Comparison of ENCODE assay signal across 32 cellular contexts in the genomic region with DNA sequence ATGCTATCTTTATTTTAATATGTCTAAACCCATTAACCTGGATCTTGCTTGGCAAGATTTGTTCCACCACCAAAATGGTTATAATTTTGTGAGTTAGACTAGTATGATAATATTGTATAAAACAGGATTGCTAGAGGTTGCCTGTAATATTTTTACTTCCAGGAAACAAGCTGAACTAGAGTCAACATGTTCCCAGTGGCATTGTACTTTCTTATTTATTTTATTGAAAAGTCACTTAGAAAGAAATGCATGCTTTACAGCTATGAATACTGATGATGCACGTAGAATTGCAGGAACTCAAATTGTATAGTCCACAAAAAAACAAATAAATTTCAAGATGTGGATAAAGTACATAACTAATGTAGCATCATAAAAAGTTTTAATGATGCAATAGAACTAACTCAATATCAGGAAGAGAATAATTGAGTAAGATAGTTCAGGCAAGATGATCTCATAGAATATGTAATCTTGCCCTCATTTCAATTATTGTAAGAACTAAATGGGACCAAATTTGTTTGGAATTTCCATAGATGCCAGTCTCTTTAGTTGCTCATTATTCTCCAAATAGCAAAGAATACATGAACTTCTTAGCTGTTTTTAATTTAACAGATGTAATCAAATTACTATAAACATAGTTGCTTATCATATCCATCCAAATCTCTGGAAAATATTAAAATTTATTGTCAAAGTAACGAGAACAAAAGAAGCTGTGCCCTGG.
"Had no signal": no experiment of that assay in that cellular context is flagged by ENCODE, and none has a peak within 500 bp of the region (broad histone marks: within the 10 kb centered on the region; RNA-seq: fewer than 3 reads in every experiment).

No MANE protein-coding gene starts in this region.

- H3K9ac ChIP-seq: neural progenitor cell, parathyroid adenoma had no signal

- DNase-seq: hypothalamus; immature natural killer cell; kidney; left colon; left lung; lower lobe of right lung; mammary epithelial cell; mesenchymal stem cell; naive B cell; natural killer cell; nephron progenitor cell; occipital lobe; stimulated activated CD4-positive, alpha-beta T cell treated with anti-CD3 and anti-CD28 coated beads, Interleukin-12 subunit alpha, Interleukin-12 subunit beta, amount 100 ng/mL, for 4 hours; stimulated activated CD4-positive, alpha-beta T cell treated with anti-CD3 and anti-CD28 coated beads, Interleukin-15, amount 100 ng/mL, for 24 hours; stimulated activated CD4-positive, alpha-beta T cell treated with anti-CD3 and anti-CD28 coated beads, Interleukin-2, amount 100 ng/mL, for 24 hours; stimulated activated CD4-positive, alpha-beta T cell treated with anti-CD3 and anti-CD28 coated beads, Interleukin-4, amount 100 ng/mL, for 1 hour; stimulated activated naive B cell treated with anti-CD40 and anti-IgM and Interleukin-4, amounts not matched to agents 10 μg/mL and 1 μg/mL and 100 μg/mL, for 72 hours; stimulated activated naive CD8-positive, alpha-beta T cell treated with anti-CD3 and anti-CD28 coated beads, Interleukin-15, Interleukin-2, amounts not matched to agents 100 U/mL and 50 U/mL, for 24 hours; stomach; tibial artery; trophoblast cell; upper lobe of right lung had no signal

- H3K4me1 ChIP-seq: left lung, lower lobe of right lung, parathyroid adenoma, right atrium auricular region, upper lobe of right lung had no signal

- H3K79me2 ChIP-seq: parathyroid adenoma had no signal

- FAIRE-seq: islet of Langerhans, kidney, urothelium cell line had no signal

- H3K4me3 ChIP-seq: left lung, lower lobe of right lung, neural progenitor cell, right atrium auricular region, skin epidermis, stomach, thoracic aorta, tibial artery, upper lobe of right lung had no signal

- H3K4me1 Mint-ChIP-seq: immature natural killer cell; naive B cell; natural killer cell; nephron progenitor cell; neural progenitor cell; stimulated activated naive B cell treated with anti-CD40 and anti-IgM and Interleukin-4, amounts not matched to agents 10 μg/mL and 1 μg/mL and 100 μg/mL, for 72 hours had no signal

- H3K27ac Mint-ChIP-seq: immature natural killer cell; naive B cell; natural killer cell; nephron progenitor cell; neural progenitor cell; progenitor cell of endocrine pancreas; stimulated activated naive B cell treated with anti-CD40 and anti-IgM and Interleukin-4, amounts not matched to agents 10 μg/mL and 1 μg/mL and 100 μg/mL, for 72 hours had no signal

- ATAC-seq: left colon; left lung; lower lobe of right lung; natural killer cell; sciatic nerve; stimulated activated naive B cell treated with anti-CD40 and anti-IgM and Interleukin-4, amounts not matched to agents 10 μg/mL and 1 μg/mL and 100 μg/mL, for 72 hours; stimulated activated naive CD8-positive, alpha-beta T cell treated with anti-CD3 and anti-CD28 coated beads, Interleukin-15, Interleukin-2, amounts not matched to agents 100 U/mL and 50 U/mL, for 24 hours; upper lobe of right lung had no signal

- H3K27me3 Mint-ChIP-seq: naive B cell; progenitor cell of endocrine pancreas; stimulated activated naive B cell treated with anti-CD40 and anti-IgM and Interleukin-4, amounts not matched to agents 10 μg/mL and 1 μg/mL and 100 μg/mL, for 72 hours had no signal

- H3K9me3 Mint-ChIP-seq: nephron progenitor cell; neural progenitor cell; stimulated activated naive B cell treated with anti-CD40 and anti-IgM and Interleukin-4, amounts not matched to agents 10 μg/mL and 1 μg/mL and 100 μg/mL, for 72 hours had no signal

- H3K4me3 Mint-ChIP-seq: immature natural killer cell; naive B cell; natural killer cell; nephron progenitor cell; neural progenitor cell; stimulated activated naive B cell treated with anti-CD40 and anti-IgM and Interleukin-4, amounts not matched to agents 10 μg/mL and 1 μg/mL and 100 μg/mL, for 72 hours had no signal

- H3K4me2 ChIP-seq: neural progenitor cell had no signal

- H3K36me3 Mint-ChIP-seq: immature natural killer cell; naive B cell; natural killer cell; neural progenitor cell; stimulated activated naive B cell treated with anti-CD40 and anti-IgM and Interleukin-4, amounts not matched to agents 10 μg/mL and 1 μg/mL and 100 μg/mL, for 72 hours had no signal

- H3K27me3 ChIP-seq: left lung, neural progenitor cell, neutrophil, right atrium auricular region, stomach, tibial artery, upper lobe of right lung had no signal

- H3K9me3 ChIP-seq: left lung, lower lobe of right lung, neutrophil, right atrium auricular region, stomach, thoracic aorta, tibial artery, upper lobe of right lung had no signal

- H2AFZ ChIP-seq: parathyroid adenoma had no signal

- H3K36me3 ChIP-seq: left lung, lower lobe of right lung, neural progenitor cell, neutrophil, right atrium auricular region, stomach, thoracic aorta, tibial artery, upper lobe of right lung had no signal

- H3K27ac ChIP-seq: left lung, lower lobe of right lung, neural progenitor cell, neutrophil, parathyroid adenoma, right atrium auricular region, skin epidermis, stomach, thoracic aorta, tibial artery, upper lobe of right lung had no signal
